Comparison of ENCODE assay signal across 8 cellular contexts in the genomic region with DNA sequence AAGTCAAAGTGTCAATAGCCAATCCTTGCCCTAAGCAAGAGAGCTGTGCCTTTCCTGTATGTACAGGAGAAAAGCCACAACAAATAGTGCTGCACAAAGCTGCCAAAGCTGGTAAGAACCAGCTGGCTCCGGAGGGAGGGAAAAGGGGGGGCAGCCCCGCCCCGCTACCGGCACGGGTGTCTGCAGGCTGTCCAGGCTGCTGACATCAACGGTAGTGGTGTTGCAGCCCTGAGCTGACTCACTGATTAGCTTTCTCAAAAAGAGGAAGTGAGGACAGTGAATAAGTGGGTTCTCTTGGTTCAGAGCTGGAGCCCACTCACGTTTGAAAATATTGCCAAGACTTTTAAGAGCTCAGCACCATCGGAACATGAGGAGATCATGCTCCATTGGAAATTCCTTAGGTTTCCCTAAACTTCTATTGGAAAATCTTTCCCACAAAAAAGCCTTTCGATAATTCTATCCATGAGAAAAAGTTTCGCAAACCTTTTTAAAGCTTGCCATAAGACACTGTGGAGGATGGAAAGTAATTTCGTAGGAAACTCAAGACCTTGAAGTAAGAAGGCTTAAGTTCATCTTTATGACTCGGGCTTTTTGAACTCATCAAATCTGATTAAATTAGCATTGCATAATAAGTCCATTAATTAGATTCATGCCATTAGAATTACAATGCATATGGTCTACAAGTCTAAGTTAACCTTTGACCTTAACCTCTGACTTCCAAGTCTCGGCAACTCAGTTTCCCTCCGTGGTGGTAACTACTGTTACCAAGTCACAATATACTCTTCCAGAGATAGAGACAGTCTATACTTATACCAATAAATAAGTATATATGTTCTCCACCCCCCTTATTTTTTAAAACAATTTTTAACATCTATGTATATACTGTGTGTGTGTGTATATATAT.
A peak's percentile ranks its signal among the peaks of the same experiment; 100 is the strongest.
DNase-seq lines count a peak whose midpoint lies in the region; ATAC-seq and TF ChIP-seq lines count a peak whose summit lies in the region.

No MANE protein-coding gene starts in this region.

- ATAC-seq in GM21737 (IDR thresholded peaks at IDR 0.05; ENCODE audit: unreplicated experiment) (peak; percentile 93), psoas muscle (peak; percentile 91 to 96 (median 94))

- POLR2A ChIA-PET in RWPE1 (lab: Yijun Ruan, JAX; ENCODE audit: low non-redundant PET), result no interaction called here

- H3K9me3 ChIP-seq in psoas muscle, result no peaks in the 10 kb centered on the region

- DNase-seq in ELF-1 (ENCODE audit: low read depth, low spot score) (peak; percentile 91), RWPE1 (ENCODE audit: low spot score) (peak; percentile 87), head of caudate nucleus (peak; percentile 28 to 84 (median 61)), psoas muscle (peak; percentile 82 to 90), NCI-H1048 (lab: John Stamatoyannopoulos, UW) (no peak)
- DNase-seq in activated naive CD4-positive, alpha-beta T cell treated with anti-CD3 and anti-CD28 coated beads, Interleukin-2, amount 50 U/mL, for 16 hours, result peak; percentile 25

- no peaks in the 10 kb centered on the region for H3K27me3 ChIP-seq in psoas muscle (ENCODE audit: insufficient read depth in 3 of 3, low read length in 2 of 3)

- H3K36me3 Mint-ChIP-seq in IgD-negative memory B cell, result peaks cover 3% of the 10 kb centered on the region

- H3K36me3 ChIP-seq in psoas muscle (ENCODE audit: insufficient read depth in 1 of 2, low read depth in 1 of 2), result no peaks in the 10 kb centered on the region

- H3K27ac ChIP-seq in RWPE1, result peak overlapping the region; percentile 89
- H3K27ac ChIP-seq in psoas muscle, result peak overlapping the region; percentile 8

- H3K27me3 Mint-ChIP-seq in IgD-negative memory B cell, result no peaks in the 10 kb centered on the region

- intact Hi-C loops in head of caudate nucleus (cut with DNase I) (no loop called here), psoas muscle (cut with DNase I) (loop anchor here in 1 of 2 donors (2.0 kb wide), 1 partner anchor 146 kb away; no protein-coding TSS in a partner anchor)

- TF ChIP-seq CTCF in RWPE1 (conservative IDR thresholded peaks at IDR 0.05; ENCODE audit: low read depth) (no peak), psoas muscle (IDR thresholded peaks at IDR 0.05) (no peak)

- no peaks in the 10 kb centered on the region for H3K9me3 Mint-ChIP-seq in IgD-negative memory B cell

- no peaks in the 10 kb centered on the region for H3K4me1 ChIP-seq in psoas muscle

- H3K4me3 ChIP-seq in psoas muscle, result no peak overlapping the region

- H3K27ac Mint-ChIP-seq in IgD-negative memory B cell, result peak overlapping the region in 2 of 3 donors; percentile 20 to 26

- WGBS in psoas muscle, 3 donors, result 34 to 43% (median 34%) methylated on average over 14 of the region's 14 CpGs

- peaks cover 10 to 39% (median 26%) of the 10 kb centered on the region in 3 donors for H3K4me1 Mint-ChIP-seq in IgD-negative memory B cell

- CTCF ChIA-PET in RWPE1 (lab: Yijun Ruan, JAX), result interaction anchor here (0.6 to 0.9 kb wide), 3 partner anchors 36 to 394 kb away, joined by 3 to 4 read pairs (median 3); no protein-coding TSS in a partner anchor

- H3K4me3 Mint-ChIP-seq in IgD-negative memory B cell, result peak overlapping the region in 1 of 4 donors; percentile 63
